17 cellular contexts compared by ENCODE assay signal in the genomic region with DNA sequence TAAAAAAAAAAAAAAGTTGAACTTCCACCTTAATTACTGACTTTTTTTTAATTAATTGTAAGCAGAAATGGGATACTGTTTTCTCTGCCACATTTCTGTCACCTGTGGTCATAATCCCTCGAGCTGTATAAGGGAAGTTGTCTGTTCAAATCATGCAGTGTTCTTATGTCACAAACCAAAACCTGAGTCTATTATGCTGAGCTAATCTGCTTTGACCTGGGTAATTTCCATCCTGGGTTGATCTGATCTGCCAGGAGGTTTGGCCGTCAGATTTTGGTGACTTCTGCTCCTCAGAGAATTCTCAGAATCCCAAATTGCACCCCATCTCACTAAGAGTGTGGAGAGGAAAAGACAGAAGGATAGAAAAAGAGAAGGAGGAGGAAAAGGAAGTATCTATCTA.
DNase-seq lines count a peak whose midpoint lies in the region; ATAC-seq and TF ChIP-seq lines count a peak whose summit lies in the region.
"Had no signal": no experiment of that assay in that cellular context is flagged by ENCODE, and none has a peak within 500 bp of the region (broad histone marks: within the 10 kb centered on the region; RNA-seq: fewer than 3 reads in every experiment).

No MANE protein-coding gene starts in this region.

- H3K36me3 ChIP-seq in endocrine pancreas (ENCODE audit: control insufficient read depth, insufficient read depth, low read length) (no peaks in the 10 kb centered on the region), OCI-LY7 (ENCODE audit: insufficient read depth, low read length) (no peaks in the 10 kb centered on the region)
- H3K36me3 ChIP-seq: MG63 had no signal

- peak overlapping the region; percentile 52 for H3K4me3 ChIP-seq in GM12865 (ENCODE audit: low read depth, low read length)
- H3K4me3 ChIP-seq in endocrine pancreas (ENCODE audit: control insufficient read depth, insufficient read depth, low read length): peak overlapping the region; percentile 88
- no peak overlapping the region for H3K4me3 ChIP-seq in right cardiac atrium (ENCODE audit: low read length)
- no peak overlapping the region for H3K4me3 ChIP-seq in OCI-LY7 (ENCODE audit: low read depth, low read length, poor library complexity, severe bottlenecking)
- H3K4me3 ChIP-seq: MG63 had no signal

- DNase-seq in GM12865 (ENCODE audit: low read depth) (peak; percentile 16), NCI-H82 (lab: John Stamatoyannopoulos, UW) (peak; percentile 65), DMS79 treated with DMSO at 0.1 percent for 48 hours (lab: John Stamatoyannopoulos, UW) (no peak), right cardiac atrium (no peak), OCI-LY7 (ENCODE audit: low spot score) (no peak)
- DNase-seq: Calu3; Karpas-422; MG63; NCI-H1092 treated with DMSO at 0.1 percent for 48 hours; NCI-H345; NCI-H526; NK-92 treated with Interleukin-12 subunit alpha and Interleukin-12 subunit beta, amount 100 ng/mL, for 24 hours; T-helper 17 cell had no signal

- H3K27ac ChIP-seq in right cardiac atrium (ENCODE audit: low read length) (no peak overlapping the region), OCI-LY7 (ENCODE audit: low read depth, low read length, poor library complexity, severe bottlenecking) (no peak overlapping the region)
- H3K27ac ChIP-seq: RWPE1 had no signal

- H3K27me3 ChIP-seq in endocrine pancreas (ENCODE audit: control insufficient read depth, insufficient read depth, low read length): no peaks in the 10 kb centered on the region
- no peaks in the 10 kb centered on the region for H3K27me3 ChIP-seq in right cardiac atrium (ENCODE audit: control insufficient read depth, insufficient read depth)
- H3K27me3 ChIP-seq: MG63 had no signal

- ATAC-seq in GM21526 (IDR thresholded peaks at IDR 0.05; ENCODE audit: low FRiP score, unreplicated experiment): peak; percentile 39
- no peak for ATAC-seq in right cardiac atrium
- ATAC-seq: HCT116, T-helper 17 cell had no signal

- no peak overlapping the region for H3K9ac ChIP-seq in endocrine pancreas (ENCODE audit: control insufficient read depth, insufficient read depth, low read length)

- H3K79me2 ChIP-seq in OCI-LY7 (ENCODE audit: insufficient read depth, low read depth, low read length): no peaks in the 10 kb centered on the region

- no peak for TF ChIP-seq CTCF in GM12865 (IDR thresholded peaks at IDR 0.05; ENCODE audit: insufficient read depth, low read depth, low read length, missing control alignments)
- no peak for TF ChIP-seq CTCF in OCI-LY7 (conservative IDR thresholded peaks at IDR 0.05; ENCODE audit: low read length)

- CTCF ChIA-PET in OCI-LY7 (lab: Charles Lee; ENCODE audit: unreplicated experiment): no interaction called here

- no peaks in the 10 kb centered on the region for H4K20me1 ChIP-seq in OCI-LY7 (ENCODE audit: insufficient read depth, low read length)

- WGBS in right cardiac atrium: 56% methylated on average over 2 of the region's 2 CpGs

- POLR2A ChIA-PET in OCI-LY7 (lab: Charles Lee): interaction anchor here (0.9 to 1.0 kb wide), 2 partner anchors 34 to 181 kb away, joined by 3 read pairs; no protein-coding TSS in a partner anchor

- no peak overlapping the region for H3K4me2 ChIP-seq in OCI-LY7 (ENCODE audit: low read length)

- H3K9me3 ChIP-seq in endocrine pancreas (ENCODE audit: control insufficient read depth, low read length) (no peaks in the 10 kb centered on the region), right cardiac atrium (ENCODE audit: control insufficient read depth, low read length) (no peaks in the 10 kb centered on the region), OCI-LY7 (ENCODE audit: low read length) (no peaks in the 10 kb centered on the region)
- H3K9me3 ChIP-seq: MG63 had no signal

- intact Hi-C loops in right cardiac atrium (cut with DNase I): no loop called here
- intact Hi-C loops in OCI-LY7 (cut with micrococcal nuclease; ENCODE audit: unreplicated experiment): no loop called here

- H2AFZ ChIP-seq in OCI-LY7 (ENCODE audit: low read length): no peak overlapping the region

- H3K4me1 ChIP-seq in endocrine pancreas (ENCODE audit: control insufficient read depth, insufficient read depth, low read length) (peaks cover 7% of the 10 kb centered on the region), right cardiac atrium (ENCODE audit: control insufficient read depth, insufficient read depth, low read length) (no peaks in the 10 kb centered on the region), OCI-LY7 (ENCODE audit: insufficient read depth, low read length, poor library complexity, severe bottlenecking) (no peaks in the 10 kb centered on the region)

- BruUV-seq in OCI-LY7 (replicated peaks; lab: Mats Ljungman, UMichigan): no TSS peak

- H3K9me2 ChIP-seq in OCI-LY7 (ENCODE audit: insufficient read depth, low read length): no peaks in the 10 kb centered on the region

Comparison
In these comparisons a context has a peak if more than half of its experiments do, and no peak if none do; other contexts are left out.
1. DNase-seq: peak in GM12865 (single experiment) and NCI-H82 (single experiment); none in DMS79 treated with DMSO at 0.1 percent for 48 hours (single experiment), right cardiac atrium (0 of 3) and OCI-LY7 (single experiment).
2. H3K4me3 ChIP-seq: peak in GM12865 (single experiment) and endocrine pancreas (single experiment); none in right cardiac atrium (single experiment) and OCI-LY7 (single experiment).